ENCODE assay signal across 12 cellular contexts in the genomic region with DNA sequence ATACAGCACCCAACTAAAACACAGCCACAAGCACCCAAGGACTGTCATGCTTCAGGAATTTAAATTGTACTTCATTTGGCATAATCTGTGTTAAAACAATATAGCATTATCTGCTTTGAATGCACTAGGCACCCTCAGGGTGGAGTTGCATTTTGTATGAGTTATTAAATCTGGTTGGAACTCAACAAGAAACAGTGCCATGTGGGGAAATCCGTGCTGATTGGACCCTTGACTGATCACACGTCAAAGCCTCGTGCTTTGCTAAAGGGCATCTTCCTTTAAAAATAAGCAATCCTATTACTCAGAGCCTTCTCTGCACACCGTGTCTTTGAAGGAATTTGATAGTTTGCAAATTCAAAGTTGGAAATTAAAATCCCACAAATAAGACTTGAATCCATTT. TPM values are rescaled to one million over a fixed set of nuclear protein-coding genes. Genes with fewer than 3 reads are reported as not detected.
A peak's percentile ranks its signal among the peaks of the same experiment; 100 is the strongest.
DNase-seq lines count a peak whose midpoint lies in the region; ATAC-seq, FAIRE-seq and TF ChIP-seq lines count a peak whose summit lies in the region.
"Had no signal": no experiment of that assay in that cellular context is flagged by ENCODE, and none has a peak within 500 bp of the region (broad histone marks: within the 10 kb centered on the region; RNA-seq: fewer than 3 reads in every experiment).

No MANE protein-coding gene starts in this region.

- H3K4me1 Mint-ChIP-seq in osteocyte (ENCODE audit: unreplicated experiment), result peaks cover 95% of the 10 kb centered on the region

- ATAC-seq in esophagus mucosa (peak; percentile 32), GM18498 (IDR thresholded peaks at IDR 0.05; ENCODE audit: unreplicated experiment) (no peak)

- peaks cover 52% of the 10 kb centered on the region for H3K36me3 Mint-ChIP-seq in osteocyte (ENCODE audit: unreplicated experiment)

- DNase-seq in COLO829 (ENCODE audit: low spot score) (peak; percentile 88), RCC 7860 (ENCODE audit: low spot score) (peak; percentile 78), osteocyte (ENCODE audit: extremely low spot score, unreplicated experiment) (no peak), KG1 (lab: John Stamatoyannopoulos, UW) (no peak), germinal center (ENCODE audit: low spot score) (no peak), pons (ENCODE audit: low spot score) (no peak)
- DNase-seq: islet precursor cell, NCI-H2029 treated with DMSO at 0.1 percent for 48 hours, PC-9, WERI-Rb-1 had no signal

- H3K9me3 Mint-ChIP-seq in osteocyte (ENCODE audit: unreplicated experiment), result no peaks in the 10 kb centered on the region

- peak; percentile 82 for FAIRE-seq in RCC 7860 (lab: Jason Lieb, UNC)

- H3K27ac Mint-ChIP-seq in osteocyte (ENCODE audit: unreplicated experiment), result peak overlapping the region; percentile 83

- H3K4me3 Mint-ChIP-seq in osteocyte (ENCODE audit: unreplicated experiment), result peak overlapping the region; percentile 23

- no peaks in the 10 kb centered on the region for H3K27me3 Mint-ChIP-seq in osteocyte (ENCODE audit: unreplicated experiment)

- TF ChIP-seq CTCF in osteocyte (IDR thresholded peaks at IDR 0.05), result no peak

RNA-seq across cellular contexts. Expression of gene IGFBP7, which starts 35.4 kb away (rescaled TPM):
- total RNA-seq in esophagus mucosa (40.9 TPM), osteocyte (3,484 and 3,576 TPM in 2 replicates)

Comparison
In these comparisons a context has a peak if more than half of its experiments do, and no peak if none do; other contexts are left out.
1. DNase-seq: peak in COLO829 (single experiment) and RCC 7860 (single experiment); none in osteocyte (single experiment), KG1 (single experiment), germinal center (single experiment) and pons (single experiment).
2. RNA of gene IGFBP7, which starts 35.4 kb away (total RNA-seq): 3,484 to 3,576 TPM in osteocyte; 40.9 TPM in esophagus mucosa (single experiment); every median in the first group is over 10 times any median in the second.